Comparison of ENCODE assay signal across 19 cellular contexts in genomic region chr4:13821522-13821921, GRCh38.
DNase-seq lines count a peak whose midpoint lies in the region; ATAC-seq and TF ChIP-seq lines count a peak whose summit lies in the region.
"Had no signal": no experiment of that assay in that cellular context is flagged by ENCODE, and none has a peak within 500 bp of the region (broad histone marks: within the 10 kb centered on the region; RNA-seq: fewer than 3 reads in every experiment).

No MANE protein-coding gene starts in this region.

- WGBS in testis, 2 donors = 64 to 68% methylated on average over 5 of the region's 5 CpGs

- no peak overlapping the region for H3K27ac ChIP-seq in foreskin keratinocyte
- no peak overlapping the region for H3K27ac ChIP-seq in testis
- H3K27ac ChIP-seq: KMS-11, left ventricle myocardium inferior, skin epidermis, tibial nerve had no signal

- peaks cover 6% of the 10 kb centered on the region; the same call in 1 of the 2 replicates for H3K27me3 Mint-ChIP-seq in HFFc6 (ENCODE audit: insufficient read depth)
- H3K27me3 Mint-ChIP-seq in glutamatergic neuron (ENCODE audit: unreplicated experiment) = no peaks in the 10 kb centered on the region
- H3K27me3 Mint-ChIP-seq: activated naive CD8-positive, alpha-beta T cell; effector memory CD8-positive, alpha-beta T cell had no signal

- ATAC-seq in foreskin keratinocyte = no peak
- no peak for ATAC-seq in GM21367 (IDR thresholded peaks at IDR 0.05; ENCODE audit: unreplicated experiment)
- ATAC-seq: effector memory CD8-positive, alpha-beta T cell had no signal

- H3K4me3 Mint-ChIP-seq in HFFc6 (no peak overlapping the region), glutamatergic neuron (ENCODE audit: unreplicated experiment) (no peak overlapping the region)
- H3K4me3 Mint-ChIP-seq: activated naive CD8-positive, alpha-beta T cell; effector memory CD8-positive, alpha-beta T cell had no signal

- intact Hi-C loops in testis (cut with DNase I; ENCODE audit: low total_unique reads) = no loop called here
- intact Hi-C loops in posterior cingulate gyrus (cut with DNase I) = no loop called here

- no peak for TF ChIP-seq POLR2A in testis (IDR thresholded peaks at IDR 0.05)

- no peak overlapping the region for H3K4me3 ChIP-seq in testis
- H3K4me3 ChIP-seq: left ventricle myocardium inferior, skin epidermis, tibial nerve had no signal

- in situ Hi-C loops in SK-MEL-5 (cut with HindIII; ENCODE audit: low pct_unique_long_range_greater_than_20kb, low sequenced_read_pairs) = no loop called here

- H3K4me1 ChIP-seq in foreskin keratinocyte = no peaks in the 10 kb centered on the region
- H3K4me1 ChIP-seq in testis = peaks cover 3% of the 10 kb centered on the region
- H3K4me1 ChIP-seq: Caco-2, tibial nerve had no signal

- DNase-seq in HFFc6 (no peak), SK-MEL-5 (ENCODE audit: low read depth, low spot score) (peak; percentile 43), foreskin keratinocyte (no peak), testis (peak; percentile 23), posterior cingulate gyrus (no peak), glutamatergic neuron (no peak)
- DNase-seq: activated CD4-positive, alpha-beta T cell treated with anti-CD3 and anti-CD28 coated beads for 48 hours; effector memory CD8-positive, alpha-beta T cell; left ventricle myocardium inferior; NCI-H1092 treated with DMSO at 0.1 percent for 48 hours; NCI-H2081; NCI-H446; stimulated activated naive CD4-positive, alpha-beta T cell treated with Interleukin-2 at 50 U/mL for 16 hours had no signal

- peaks cover 17% of the 10 kb centered on the region for H3K36me3 Mint-ChIP-seq in HFFc6 (ENCODE audit: low read depth)
- peaks cover 13% of the 10 kb centered on the region for H3K36me3 Mint-ChIP-seq in glutamatergic neuron (ENCODE audit: unreplicated experiment)
- H3K36me3 Mint-ChIP-seq: activated naive CD8-positive, alpha-beta T cell had no signal

- H3K9me3 Mint-ChIP-seq in HFFc6 (peaks cover 22% of the 10 kb centered on the region), glutamatergic neuron (ENCODE audit: unreplicated experiment) (peaks cover 4% of the 10 kb centered on the region)

- TF ChIP-seq CTCF in HFFc6 (IDR thresholded peaks at IDR 0.05) = 0 out of 2 replicates have a peak, but pooled peaks have one; percentile 17
- peak; percentile 41 for TF ChIP-seq CTCF in foreskin keratinocyte (conservative IDR thresholded peaks at IDR 0.05)
- TF ChIP-seq CTCF in testis (IDR thresholded peaks at IDR 0.05) = no peak
- TF ChIP-seq CTCF in glutamatergic neuron (IDR thresholded peaks at IDR 0.05; ENCODE audit: partially characterized antibody, unreplicated experiment) = no peak

- H3K27ac Mint-ChIP-seq in HFFc6 = no peak overlapping the region
- no peak overlapping the region for H3K27ac Mint-ChIP-seq in glutamatergic neuron (ENCODE audit: unreplicated experiment)
- H3K27ac Mint-ChIP-seq: activated naive CD8-positive, alpha-beta T cell; effector memory CD8-positive, alpha-beta T cell had no signal

- no peaks in the 10 kb centered on the region for H3K9me3 ChIP-seq in testis

- H3K36me3 ChIP-seq in testis (ENCODE audit: low read depth, missing control alignments) = no peaks in the 10 kb centered on the region
- H3K36me3 ChIP-seq: left ventricle myocardium inferior, tibial nerve had no signal

- no peaks in the 10 kb centered on the region for H3K27me3 ChIP-seq in foreskin keratinocyte
- H3K27me3 ChIP-seq in testis = no peaks in the 10 kb centered on the region
- H3K27me3 ChIP-seq: tibial nerve had no signal

- no peaks in the 10 kb centered on the region for H3K4me1 Mint-ChIP-seq in HFFc6 (ENCODE audit: low read depth)
- no peaks in the 10 kb centered on the region for H3K4me1 Mint-ChIP-seq in glutamatergic neuron (ENCODE audit: low read depth, unreplicated experiment)

Comparison
In these comparisons a context has a peak if more than half of its experiments do, and no peak if none do; other contexts are left out.
1. DNase-seq: peak in SK-MEL-5 (single experiment) and testis (single experiment); none in HFFc6 (single experiment), foreskin keratinocyte (0 of 2), posterior cingulate gyrus (0 of 10) and glutamatergic neuron (single experiment).
2. CTCF ChIP-seq: peak in HFFc6 (single experiment) and foreskin keratinocyte (single experiment); none in testis (0 of 3) and glutamatergic neuron (single experiment).